8 cellular contexts compared by ENCODE assay signal in the genomic region with DNA sequence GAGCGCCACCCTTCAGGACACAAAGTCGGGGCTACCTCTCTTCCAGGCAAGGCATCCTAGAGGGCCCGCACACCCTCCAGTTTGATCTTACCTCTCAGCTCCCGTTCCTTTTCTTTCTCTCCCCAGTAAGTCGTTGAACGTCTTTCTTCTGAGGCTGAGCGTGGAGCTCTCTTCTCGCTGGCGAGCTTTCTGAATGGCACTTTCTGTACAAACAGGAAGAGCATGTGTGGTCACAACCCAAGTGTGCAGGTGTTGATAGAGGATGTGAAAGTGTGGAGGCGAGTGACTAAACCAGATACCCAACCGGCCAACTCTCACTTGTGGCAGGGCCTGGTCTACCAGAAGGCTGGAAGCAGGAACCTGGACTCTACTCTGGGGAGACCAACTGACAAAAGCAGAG. TPM values are rescaled to one million over a fixed set of nuclear protein-coding genes. Genes with fewer than 3 reads are reported as not detected.
DNase-seq lines count a peak whose midpoint lies in the region; ATAC-seq and TF ChIP-seq lines count a peak whose summit lies in the region.

A gene with protein sequence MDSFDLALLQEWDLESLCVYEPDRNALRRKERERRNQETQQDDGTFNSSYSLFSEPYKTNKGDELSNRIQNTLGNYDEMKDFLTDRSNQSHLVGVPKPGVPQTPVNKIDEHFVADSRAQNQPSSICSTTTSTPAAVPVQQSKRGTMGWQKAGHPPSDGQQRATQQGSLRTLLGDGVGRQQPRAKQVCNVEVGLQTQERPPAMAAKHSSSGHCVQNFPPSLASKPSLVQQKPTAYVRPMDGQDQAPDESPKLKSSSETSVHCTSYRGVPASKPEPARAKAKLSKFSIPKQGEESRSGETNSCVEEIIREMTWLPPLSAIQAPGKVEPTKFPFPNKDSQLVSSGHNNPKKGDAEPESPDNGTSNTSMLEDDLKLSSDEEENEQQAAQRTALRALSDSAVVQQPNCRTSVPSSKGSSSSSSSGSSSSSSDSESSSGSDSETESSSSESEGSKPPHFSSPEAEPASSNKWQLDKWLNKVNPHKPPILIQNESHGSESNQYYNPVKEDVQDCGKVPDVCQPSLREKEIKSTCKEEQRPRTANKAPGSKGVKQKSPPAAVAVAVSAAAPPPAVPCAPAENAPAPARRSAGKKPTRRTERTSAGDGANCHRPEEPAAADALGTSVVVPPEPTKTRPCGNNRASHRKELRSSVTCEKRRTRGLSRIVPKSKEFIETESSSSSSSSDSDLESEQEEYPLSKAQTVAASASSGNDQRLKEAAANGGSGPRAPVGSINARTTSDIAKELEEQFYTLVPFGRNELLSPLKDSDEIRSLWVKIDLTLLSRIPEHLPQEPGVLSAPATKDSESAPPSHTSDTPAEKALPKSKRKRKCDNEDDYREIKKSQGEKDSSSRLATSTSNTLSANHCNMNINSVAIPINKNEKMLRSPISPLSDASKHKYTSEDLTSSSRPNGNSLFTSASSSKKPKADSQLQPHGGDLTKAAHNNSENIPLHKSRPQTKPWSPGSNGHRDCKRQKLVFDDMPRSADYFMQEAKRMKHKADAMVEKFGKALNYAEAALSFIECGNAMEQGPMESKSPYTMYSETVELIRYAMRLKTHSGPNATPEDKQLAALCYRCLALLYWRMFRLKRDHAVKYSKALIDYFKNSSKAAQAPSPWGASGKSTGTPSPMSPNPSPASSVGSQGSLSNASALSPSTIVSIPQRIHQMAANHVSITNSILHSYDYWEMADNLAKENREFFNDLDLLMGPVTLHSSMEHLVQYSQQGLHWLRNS (N-terminal part only) (minus strand): TSS at position 198 of the 400 bp plus-strand sequence. CDS start 38,136 bp downstream, outside the sequence.

- H2AFZ ChIP-seq in IMR-90 (replicated peaks; ENCODE audit: low read length, poor library complexity) (peak within 1 kb of the TSS; percentile 46), PC-3 (ENCODE audit: low read length) (no peak within 1 kb of the TSS)

- no peak within 1 kb of the TSS for H2BK120ac ChIP-seq in IMR-90 (ENCODE audit: low read depth, low read length)

- peak; percentile 84 to 90 for ATAC-seq in CD4-positive, CD25-positive, alpha-beta regulatory T cell (ENCODE audit: low read depth in 2 of 2)
- ATAC-seq in GM21381 (IDR thresholded peaks at IDR 0.05; ENCODE audit: unreplicated experiment) (peak; percentile 99), IMR-90 (ENCODE audit: low read depth) (no peak), PC-3 (no peak)

- H3K27ac Mint-ChIP-seq in CD4-positive, CD25-positive, alpha-beta regulatory T cell, result peak within 1 kb of the TSS; percentile 96 to 98 (median 97)

- H3K4me3 ChIP-seq in CD4-positive, CD25-positive, alpha-beta regulatory T cell (ENCODE audit: low read depth, low read length), result peak within 1 kb of the TSS; percentile 73
- H3K4me3 ChIP-seq in IMR-90 (ENCODE audit: insufficient read depth, low read depth, low read length), result no peak within 1 kb of the TSS
- H3K4me3 ChIP-seq in sigmoid colon, result no peak within 1 kb of the TSS
- no peak within 1 kb of the TSS for H3K4me3 ChIP-seq in PC-3 (ENCODE audit: low read length)

- H3K4me2 ChIP-seq in IMR-90 (ENCODE audit: low read depth, low read length) (no peak within 1 kb of the TSS), PC-3 (ENCODE audit: low read length) (no peak within 1 kb of the TSS)

- H3K9me1 ChIP-seq in IMR-90 (ENCODE audit: insufficient read depth, low read length), result no peaks in the 10 kb centered on the region

- no peak within 1 kb of the TSS for H3K27ac ChIP-seq in CD4-positive, CD25-positive, alpha-beta regulatory T cell (ENCODE audit: insufficient read depth, low read length, poor library complexity, severe bottlenecking)
- no peak within 1 kb of the TSS for H3K27ac ChIP-seq in IMR-90 (ENCODE audit: insufficient read depth, low read length)
- no peak within 1 kb of the TSS for H3K27ac ChIP-seq in sigmoid colon
- no peak within 1 kb of the TSS for H3K27ac ChIP-seq in PC-3 (ENCODE audit: low read length)

- TF ChIP-seq EP300 in sigmoid colon (IDR thresholded peaks at IDR 0.05), result no peak

- H2AK9ac ChIP-seq in IMR-90 (replicated peaks; ENCODE audit: low read depth, low read length, poor library complexity), result no peak within 1 kb of the TSS

- H3K79me2 ChIP-seq in PC-3 (ENCODE audit: low read length), result no peaks in the 10 kb centered on the region

- no peak within 1 kb of the TSS; the same call in 2 of the 3 replicates for H2BK15ac ChIP-seq in IMR-90 (ENCODE audit: low read depth, low read length)

- DNase-seq in CD4-positive, CD25-positive, alpha-beta regulatory T cell, result peak in 2 of 3 donors; percentile 27 to 88
- DNase-seq in IMR-90 (no peak), sigmoid colon (no peak), PC-3 (no peak), SK-N-DZ (ENCODE audit: low spot score) (no peak), HK-2 (ENCODE audit: unreplicated experiment) (no peak)
- peak; percentile 69 to 73 for DNase-seq in activated T-cell treated with anti-CD3 and anti-CD28 coated beads, Interleukin-2, amount 50 U/mL, for 48 hours

- no peak within 1 kb of the TSS for H3K23ac ChIP-seq in IMR-90 (ENCODE audit: low read depth, low read length)

- peaks cover 5% of the 10 kb centered on the region for H3K36me3 Mint-ChIP-seq in CD4-positive, CD25-positive, alpha-beta regulatory T cell

- no peak within 1 kb of the TSS for H3K14ac ChIP-seq in IMR-90 (replicated peaks; ENCODE audit: low read depth, low read length)

- TF ChIP-seq POLR2A in IMR-90 (IDR thresholded peaks at IDR 0.05; ENCODE audit: low read depth, low read length), result no peak
- no peak for TF ChIP-seq POLR2A in sigmoid colon (IDR thresholded peaks at IDR 0.05)

- H3K18ac ChIP-seq in IMR-90 (ENCODE audit: low read depth, low read length), result no peak within 1 kb of the TSS

- in situ Hi-C loops in IMR-90 (cut with MboI; ENCODE audit: low sequenced_read_pairs), result no loop called here

- no peak within 1 kb of the TSS for H4K5ac ChIP-seq in IMR-90 (ENCODE audit: low read depth, low read length)

- no peak within 1 kb of the TSS for H2AK5ac ChIP-seq in IMR-90 (ENCODE audit: low read depth, low read length)

- no CpG with 5 or more reads among the region's 11 CpGs for WGBS in IMR-90 (ENCODE audit: extremely low coverage in 2 of 2, insufficient read length in 1 of 2), 2 experiments
- 52 to 84% methylated on average over 11 of the region's 11 CpGs for WGBS in sigmoid colon, 2 donors

- no peaks in the 10 kb centered on the region for H3K9me2 ChIP-seq in PC-3 (replicated peaks; ENCODE audit: low read length)

- intact Hi-C loops in IMR-90 (cut with micrococcal nuclease), result no loop called here
- intact Hi-C loops in sigmoid colon (cut with DNase I), result no loop called here
- intact Hi-C loops in PC-3 (cut with micrococcal nuclease), result no loop called here

- BruUV-seq in IMR-90 (replicated peaks; lab: Mats Ljungman, UMichigan) (no TSS peak), PC-3 (replicated peaks; lab: Mats Ljungman, UMichigan) (no TSS peak)

- H4K8ac ChIP-seq in IMR-90 (ENCODE audit: low read depth in 2 of 2, low read length in 2 of 2), result no peak within 1 kb of the TSS

- peaks cover 8% of the 10 kb centered on the region for H3K4me1 ChIP-seq in CD4-positive, CD25-positive, alpha-beta regulatory T cell (ENCODE audit: control insufficient read depth, insufficient read depth, low read length, poor library complexity, severe bottlenecking)
- H3K4me1 ChIP-seq in IMR-90 (ENCODE audit: control insufficient read depth, insufficient read depth, low read length) (no peaks in the 10 kb centered on the region), sigmoid colon (no peaks in the 10 kb centered on the region), PC-3 (ENCODE audit: insufficient read depth, low read length) (no peaks in the 10 kb centered on the region)

- H3K4me1 Mint-ChIP-seq in CD4-positive, CD25-positive, alpha-beta regulatory T cell, result peaks cover 0 to 61% (median 28%) of the 10 kb centered on the region in 4 donors

- no peak within 1 kb of the TSS for H2BK20ac ChIP-seq in IMR-90 (ENCODE audit: low read depth, low read length)

- CTCF ChIA-PET in IMR-90 (lab: Yijun Ruan, JAX), result no interaction called here
- CTCF ChIA-PET in PC-3 (lab: Charles Lee), result no interaction called here

- H3K27me3 Mint-ChIP-seq in CD4-positive, CD25-positive, alpha-beta regulatory T cell, result peaks cover 8% of the 10 kb centered on the region

- H3K9me3 ChIP-seq in CD4-positive, CD25-positive, alpha-beta regulatory T cell (ENCODE audit: control insufficient read depth in 2 of 2, low read length in 2 of 2), result no peaks in the 10 kb centered on the region
- H3K9me3 ChIP-seq in IMR-90 (ENCODE audit: control insufficient read depth, insufficient read depth, low read length) (peaks cover 1% of the 10 kb centered on the region; the same call in 1 of the 2 replicates), sigmoid colon (no peaks in the 10 kb centered on the region), PC-3 (ENCODE audit: low read length) (no peaks in the 10 kb centered on the region)

- no peaks in the 10 kb centered on the region for H3K79me1 ChIP-seq in IMR-90 (ENCODE audit: low read depth in 1 of 2, low read length in 2 of 2)

- no peaks in the 10 kb centered on the region for H3K36me3 ChIP-seq in CD4-positive, CD25-positive, alpha-beta regulatory T cell (ENCODE audit: control insufficient read depth, insufficient read depth, low read length)
- H3K36me3 ChIP-seq in IMR-90 (ENCODE audit: control insufficient read depth, insufficient read depth, low read length) (no peaks in the 10 kb centered on the region), sigmoid colon (no peaks in the 10 kb centered on the region), PC-3 (ENCODE audit: low read depth, low read length) (no peaks in the 10 kb centered on the region)

- no peaks in the 10 kb centered on the region for H3F3A ChIP-seq in PC-3 (ENCODE audit: low read length, unreplicated experiment)

- H3K4ac ChIP-seq in IMR-90 (ENCODE audit: low read depth, low read length), result no peak within 1 kb of the TSS

- H4K91ac ChIP-seq in IMR-90 (ENCODE audit: insufficient read depth, low read depth, low read length), result no peak within 1 kb of the TSS

- no peak within 1 kb of the TSS for H3K9ac ChIP-seq in IMR-90 (ENCODE audit: low read depth, low read length)
- no peak within 1 kb of the TSS for H3K9ac ChIP-seq in PC-3 (ENCODE audit: low read length)

- H4K20me1 ChIP-seq in IMR-90 (ENCODE audit: insufficient read depth, low read length) (no peaks in the 10 kb centered on the region), PC-3 (ENCODE audit: low read length) (no peaks in the 10 kb centered on the region)

- TF ChIP-seq RAD21 in IMR-90 (IDR thresholded peaks at IDR 0.05; ENCODE audit: low read length), result no peak

- POLR2A ChIA-PET in IMR-90 (lab: Charles Lee; ENCODE audit: unreplicated experiment), result no interaction called here
- POLR2A ChIA-PET in PC-3 (lab: Charles Lee; ENCODE audit: unreplicated experiment), result no interaction called here

- TF ChIP-seq CTCF in IMR-90 (conservative IDR thresholded peaks at IDR 0.05; ENCODE audit: low read depth, low read length) (no peak), sigmoid colon (IDR thresholded peaks at IDR 0.05) (no peak), PC-3 (conservative IDR thresholded peaks at IDR 0.05; ENCODE audit: low read depth, low read length) (no peak)

- H3K27me3 ChIP-seq in CD4-positive, CD25-positive, alpha-beta regulatory T cell (ENCODE audit: control insufficient read depth, insufficient read depth, low read length), result no peaks in the 10 kb centered on the region
- H3K27me3 ChIP-seq in IMR-90 (ENCODE audit: control insufficient read depth, insufficient read depth, low read length), result peaks cover 16% of the 10 kb centered on the region
- H3K27me3 ChIP-seq in sigmoid colon, result no peaks in the 10 kb centered on the region
- no peaks in the 10 kb centered on the region for H3K27me3 ChIP-seq in PC-3 (ENCODE audit: low read length)

- peak within 1 kb of the TSS; percentile 90 to 97 (median 94) for H3K4me3 Mint-ChIP-seq in CD4-positive, CD25-positive, alpha-beta regulatory T cell

- peaks cover 0 to 2% (median 0%) of the 10 kb centered on the region in 7 donors for H3K9me3 Mint-ChIP-seq in CD4-positive, CD25-positive, alpha-beta regulatory T cell

- dilution Hi-C loops in IMR-90 (cut with HindIII; ENCODE audit: low sequenced_read_pairs, unreplicated experiment), result no loop called here

- H3K56ac ChIP-seq in IMR-90 (ENCODE audit: extremely low read depth, insufficient read depth, low read length), result no peak within 1 kb of the TSS

- H2BK5ac ChIP-seq in IMR-90 (ENCODE audit: low read depth, low read length, poor library complexity, severe bottlenecking), result no peak within 1 kb of the TSS

RNA-seq across cellular contexts. Expression of the gene that starts here (rescaled TPM):
- total RNA-seq in CD4-positive, CD25-positive, alpha-beta regulatory T cell, result 10.1 TPM
- polyA plus RNA-seq in CD4-positive, CD25-positive, alpha-beta regulatory T cell, result 1 to 10 TPM in 3 of 4 donors, under 1 TPM in 1; 0.82 to 4.4 (median 2.8) TPM
- total RNA-seq in IMR-90 (2012; rRNA removed) (13.9 and 14.3 TPM in 2 replicates), sigmoid colon (10 to 100 TPM; 18.6 to 25.0 (median 20.4) TPM), PC-3 (2014; rRNA removed) (0.04 and 0.06 TPM in 2 replicates)
- polyA plus RNA-seq in IMR-90 (2012; rRNA removed) (11.8 and 12.9 TPM in 2 replicates), sigmoid colon (1 to 10 TPM in 2 of 3 donors, under 1 TPM in 1; 0.46 to 7.8 (median 1.2) TPM)
- 6.9 and 9.7 TPM in 2 replicates for polyA plus RNA-seq in IMR-90 (2012; cell fraction: cytosol; rRNA removed)
- polyA plus RNA-seq in IMR-90 (2012; cell fraction: nucleus; rRNA removed; ENCODE audit: low replicate concordance), result 19.3 and 34.3 TPM in 2 replicates
- 2.3 and 2.9 TPM in 2 replicates for polyA plus RNA-seq in SK-N-DZ (2014; cell fraction: cytosol; rRNA removed)
- polyA plus RNA-seq in SK-N-DZ (2014; cell fraction: nucleus; rRNA removed), result 2.2 and 6.4 TPM in 2 replicates

Comparison
In these comparisons a context has a peak if more than half of its experiments do, and no peak if none do; other contexts are left out.
1. RNA of the gene that starts here (total RNA-seq): 18.6 to 25.0 TPM in sigmoid colon, 13.9 to 14.3 TPM in IMR-90 and 10.1 TPM in CD4-positive, CD25-positive, alpha-beta regulatory T cell (single experiment); 0.04 to 0.06 TPM in PC-3; every median in the first group is over 10 times any median in the second.
2. ATAC-seq: peak in CD4-positive, CD25-positive, alpha-beta regulatory T cell (2 of 2) and GM21381 (single experiment); none in IMR-90 (single experiment) and PC-3 (single experiment).
3. DNase-seq: peak in CD4-positive, CD25-positive, alpha-beta regulatory T cell (2 of 3) and activated T-cell treated with anti-CD3 and anti-CD28 coated beads, Interleukin-2, amount 50 U/mL, for 48 hours (2 of 2); none in IMR-90 (single experiment), sigmoid colon (single experiment), PC-3 (single experiment), SK-N-DZ (single experiment) and HK-2 (single experiment).